ENCODE assay signal across 14 cellular contexts in the genomic region with DNA sequence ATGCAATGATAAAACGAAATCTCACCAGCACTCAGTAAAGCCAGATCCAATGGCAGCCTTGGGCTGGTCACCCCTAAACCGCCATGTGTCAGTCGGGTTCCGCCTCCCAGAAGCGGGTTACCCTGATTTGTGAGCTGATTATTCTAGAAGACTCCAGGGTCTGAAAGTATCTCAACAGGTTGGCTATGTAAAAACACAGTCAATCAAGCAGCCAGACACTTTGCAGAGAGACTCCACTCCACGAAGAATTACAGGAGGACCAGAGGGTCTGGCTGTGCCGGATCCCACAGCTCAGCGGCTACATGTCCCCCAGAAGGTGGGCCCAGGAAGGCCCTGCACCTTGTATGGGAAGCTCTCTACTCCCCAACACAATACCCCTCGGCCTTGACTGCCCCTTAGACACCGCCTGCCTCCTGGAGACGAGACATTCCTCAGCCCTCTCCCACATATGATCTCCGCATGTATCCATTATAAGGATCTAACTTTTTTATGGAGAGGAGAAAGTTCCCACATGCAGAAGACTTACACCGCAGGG.
"Had no signal": no experiment of that assay in that cellular context is flagged by ENCODE, and none has a peak within 500 bp of the region (broad histone marks: within the 10 kb centered on the region; RNA-seq: fewer than 3 reads in every experiment).

No MANE protein-coding gene starts in this region.

- H3K27ac Mint-ChIP-seq: activated naive CD4-positive, alpha-beta T cell treated with anti-CD3 and anti-CD28 coated beads, Interleukin-2, amount 50 U/mL, for 24 hours; activated T-helper 17 cell treated with anti-CD3 and anti-CD28 coated beads, Interleukin-2, amount 50 U/mL, for 72 hours had no signal

- DNase-seq: activated CD4-positive, alpha-beta T cell treated with anti-CD3 and anti-CD28 coated beads, Interleukin-2, amount 50 U/mL, for 1 hour; ovary; retina; stimulated activated CD4-positive, alpha-beta T cell treated with anti-CD3 and anti-CD28 coated beads, Interleukin-15, amount 100 ng/mL, for 24 hours; stimulated activated CD4-positive, alpha-beta T cell treated with anti-CD3 and anti-CD28 coated beads, Interleukin-4, amount 100 ng/mL, for 24 hours; stimulated activated naive CD4-positive, alpha-beta T cell; substantia nigra had no signal

- H3K36me3 Mint-ChIP-seq: activated naive CD4-positive, alpha-beta T cell treated with anti-CD3 and anti-CD28 coated beads, Interleukin-2, amount 50 U/mL, for 24 hours had no signal

- H3K9me3 Mint-ChIP-seq: activated naive CD4-positive, alpha-beta T cell treated with anti-CD3 and anti-CD28 coated beads, Interleukin-2, amount 50 U/mL, for 24 hours; activated T-helper 17 cell treated with anti-CD3 and anti-CD28 coated beads, Interleukin-2, amount 50 U/mL, for 72 hours; neural progenitor cell had no signal

- H3K4me1 ChIP-seq: neural progenitor cell had no signal

- H3K9me3 ChIP-seq: adrenal gland, ovary had no signal

- H3K27me3 ChIP-seq: adrenal gland, cardiac muscle cell, ovary had no signal

- ATAC-seq: activated T-helper 17 cell treated with anti-CD3 and anti-CD28 coated beads, Interleukin-2, amount 50 U/mL, for 72 hours; esophagus mucosa had no signal

- H3K27ac ChIP-seq: cardiac muscle cell, neural progenitor cell, ovary had no signal

- H3K4me1 Mint-ChIP-seq: activated naive CD4-positive, alpha-beta T cell treated with anti-CD3 and anti-CD28 coated beads, Interleukin-2, amount 50 U/mL, for 24 hours; activated T-helper 17 cell treated with anti-CD3 and anti-CD28 coated beads, Interleukin-2, amount 50 U/mL, for 72 hours had no signal

- H3K36me3 ChIP-seq: adrenal gland, cardiac muscle cell, neural progenitor cell, ovary had no signal

- H3K4me3 Mint-ChIP-seq: activated naive CD4-positive, alpha-beta T cell treated with anti-CD3 and anti-CD28 coated beads, Interleukin-2, amount 50 U/mL, for 24 hours; activated T-helper 17 cell treated with anti-CD3 and anti-CD28 coated beads, Interleukin-2, amount 50 U/mL, for 72 hours; neural progenitor cell had no signal

- H3K27me3 Mint-ChIP-seq: activated naive CD4-positive, alpha-beta T cell treated with anti-CD3 and anti-CD28 coated beads, Interleukin-2, amount 50 U/mL, for 24 hours; activated T-helper 17 cell treated with anti-CD3 and anti-CD28 coated beads, Interleukin-2, amount 50 U/mL, for 72 hours had no signal

- H3K4me3 ChIP-seq: adrenal gland, cardiac muscle cell, neural progenitor cell, ovary, skin epidermis had no signal
